Comparison of ENCODE assay signal across 8 cellular contexts in the genomic region with DNA sequence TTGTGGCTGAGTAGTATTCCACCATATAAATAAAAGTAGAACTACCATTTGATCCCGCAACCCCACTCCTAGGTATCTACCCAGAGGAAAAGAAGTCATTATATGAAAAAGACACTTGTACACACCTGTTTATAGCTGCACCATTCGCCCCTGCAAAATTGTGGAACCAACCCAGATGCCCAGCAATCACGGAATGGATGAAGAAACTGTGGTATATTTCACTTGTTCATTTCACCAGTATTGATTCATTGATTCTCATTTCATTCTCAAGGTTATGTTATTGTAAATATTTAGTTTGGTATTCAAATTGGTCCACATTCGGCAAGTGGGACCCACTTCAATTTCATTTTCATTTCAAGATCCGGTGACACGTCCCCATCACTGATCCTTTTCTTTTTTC.
"Had no signal": no experiment of that assay in that cellular context is flagged by ENCODE, and none has a peak within 500 bp of the region (broad histone marks: within the 10 kb centered on the region; RNA-seq: fewer than 3 reads in every experiment).

No MANE protein-coding gene starts in this region.

- DNase-seq: GM23248, GOT3, H7, H9, HCEC 1CT, HFFc6 had no signal

- H3K27ac ChIP-seq: GM23248 had no signal

- H3K36me3 ChIP-seq: HAP-1 had no signal

- H3K4me2 ChIP-seq: GM23338 had no signal

- H3K4me1 ChIP-seq: HAP-1 had no signal

- H2AFZ ChIP-seq: GM23248, GM23338 had no signal

- H3K9me3 ChIP-seq: HAP-1 had no signal

- H3K9ac ChIP-seq: GM23248 had no signal

- H3K4me3 ChIP-seq: GM23248, GM23338, HAP-1 had no signal
